In genomic region chr4:173151496-173151895, GRCh38 we compare ENCODE assay signal across 16 cellular contexts. TPM values are rescaled to one million over a fixed set of nuclear protein-coding genes. Genes with fewer than 3 reads are reported as not detected.
A peak's percentile ranks its signal among the peaks of the same experiment; 100 is the strongest.
DNase-seq lines count a peak whose midpoint lies in the region; ATAC-seq and TF ChIP-seq lines count a peak whose summit lies in the region.
"Had no signal": no experiment of that assay in that cellular context is flagged by ENCODE, and none has a peak within 500 bp of the region (broad histone marks: within the 10 kb centered on the region; RNA-seq: fewer than 3 reads in every experiment).

No MANE protein-coding gene starts in this region.

- H3K4me3 ChIP-seq in breast epithelium, result no peak overlapping the region
- H3K4me3 ChIP-seq in aorta (ENCODE audit: low read length in 2 of 2), result no peak overlapping the region
- H3K4me3 ChIP-seq: GM12878, GM23248 had no signal

- DNase-seq in MCF 10A (ENCODE audit: unreplicated experiment), result no peak
- DNase-seq in breast epithelium (ENCODE audit: low spot score in 2 of 2), result no peak
- DNase-seq in NCI-H1930 (lab: John Stamatoyannopoulos, UW), result peak; percentile 21 to 38
- DNase-seq in aorta, result no peak
- DNase-seq in NCI-H345 (lab: John Stamatoyannopoulos, UW), result no peak
- DNase-seq: CD4-positive, alpha-beta memory T cell; COR-L47; DMS153; DND-41; GDM1; GM23248; H7; HCEC 1CT had no signal

- H3K27ac ChIP-seq in breast epithelium (no peak overlapping the region), aorta (ENCODE audit: low read depth in 1 of 2, low read length in 2 of 2) (no peak overlapping the region)
- H3K27ac ChIP-seq: GM23248 had no signal

- POLR2A ChIA-PET in MCF 10A (lab: Yijun Ruan, JAX), result no interaction called here

- CTCF ChIA-PET in MCF 10A (lab: Yijun Ruan, JAX), result interaction anchor here (0.9 kb wide), 1 partner anchor 106 kb away, joined by 3 read pairs; no protein-coding TSS in a partner anchor

- no peaks in the 10 kb centered on the region for H3K27me3 Mint-ChIP-seq in MCF 10A (ENCODE audit: insufficient read depth, unreplicated experiment)
- H3K27me3 Mint-ChIP-seq: CD4-positive, alpha-beta memory T cell had no signal

- H3K4me1 ChIP-seq in breast epithelium (no peaks in the 10 kb centered on the region), aorta (ENCODE audit: control insufficient read depth in 1 of 2, insufficient read depth in 2 of 2, low read length in 2 of 2) (no peaks in the 10 kb centered on the region)

- H3K27ac Mint-ChIP-seq in MCF 10A (ENCODE audit: low read depth, unreplicated experiment), result peak overlapping the region; percentile 47
- H3K27ac Mint-ChIP-seq: CD4-positive, alpha-beta memory T cell had no signal

- no peaks in the 10 kb centered on the region for H3K36me3 ChIP-seq in breast epithelium
- no peaks in the 10 kb centered on the region for H3K36me3 ChIP-seq in aorta (ENCODE audit: control insufficient read depth in 1 of 2, insufficient read depth in 2 of 2, low read length in 1 of 2)

- H3K27me3 ChIP-seq in breast epithelium (no peaks in the 10 kb centered on the region), aorta (ENCODE audit: control insufficient read depth in 1 of 2, insufficient read depth in 2 of 2, low read length in 1 of 2) (no peaks in the 10 kb centered on the region)

- TF ChIP-seq POLR2A in breast epithelium (IDR thresholded peaks at IDR 0.05), result no peak

- no peaks in the 10 kb centered on the region for H3K36me3 Mint-ChIP-seq in MCF 10A (ENCODE audit: insufficient read depth, unreplicated experiment)
- H3K36me3 Mint-ChIP-seq: CD4-positive, alpha-beta memory T cell had no signal

- H3K9me3 ChIP-seq in breast epithelium (no peaks in the 10 kb centered on the region), aorta (ENCODE audit: control insufficient read depth, low read length) (no peaks in the 10 kb centered on the region)

- WGBS in aorta, 2 donors, result 86% methylated on average over 2 of the region's 2 CpGs

- no peak overlapping the region for H3K4me3 Mint-ChIP-seq in MCF 10A (ENCODE audit: unreplicated experiment)
- H3K4me3 Mint-ChIP-seq: CD4-positive, alpha-beta memory T cell had no signal

- TF ChIP-seq CTCF in MCF 10A (IDR thresholded peaks at IDR 0.05; ENCODE audit: unreplicated experiment) (no peak), breast epithelium (IDR thresholded peaks at IDR 0.05) (no peak)

- intact Hi-C loops in MCF 10A (cut with micrococcal nuclease) (no loop called here), breast epithelium (cut with DNase I; ENCODE audit: low total_unique reads) (no loop called here), aorta (cut with DNase I) (no loop called here)

- H3K9me3 Mint-ChIP-seq in MCF 10A (ENCODE audit: unreplicated experiment), result no peaks in the 10 kb centered on the region
- H3K9me3 Mint-ChIP-seq: CD4-positive, alpha-beta memory T cell had no signal

- ATAC-seq in SK-N-SH treated with all-trans-retinoic acid at 6 μM for 48 hours, result no peak
- ATAC-seq in aorta (ENCODE audit: low FRiP score), result no peak
- ATAC-seq in GM19328 (IDR thresholded peaks at IDR 0.05; ENCODE audit: unreplicated experiment), result no peak
- ATAC-seq: GM12878 had no signal

- BruUV-seq in MCF 10A (replicated peaks; lab: Mats Ljungman, UMichigan), result no TSS peak

- no peaks in the 10 kb centered on the region for H3K4me1 Mint-ChIP-seq in MCF 10A (ENCODE audit: insufficient read depth, unreplicated experiment)
- H3K4me1 Mint-ChIP-seq: CD4-positive, alpha-beta memory T cell had no signal

TF ChIP-seq in SK-N-SH treated with all-trans-retinoic acid at 6 μM for 48 hours, 23 proteins besides CTCF, POLR2A, EP300 and RAD21:
- TF ChIP-seq BACH2 (CRISPR knock-in tag; IDR thresholded peaks at IDR 0.05; ENCODE audit: borderline replicate concordance) (no peak), ISL1 (CRISPR knock-in tag; IDR thresholded peaks at IDR 0.05) (no peak), ESRRG (CRISPR knock-in tag; IDR thresholded peaks at IDR 0.05) (no peak), TCF4 (CRISPR knock-in tag; IDR thresholded peaks at IDR 0.05; ENCODE audit: borderline replicate concordance) (peak; percentile 28; the same call in 1 of the 2 replicates), ZFP3 (CRISPR knock-in tag; IDR thresholded peaks at IDR 0.05) (no peak), TSHZ2 (CRISPR knock-in tag; IDR thresholded peaks at IDR 0.05) (no peak)

RNA-seq across cellular contexts. Expression of gene GALNT7, which starts 17.1 kb away (rescaled TPM):
- total RNA-seq in MCF 10A (2022) (13.7 and 19.9 TPM in 2 replicates), breast epithelium (10 to 100 TPM; 10.7 to 67.2 (median 52.2) TPM), aorta (10 to 100 TPM; 20.3 to 29.8 TPM)
- 10 to 100 TPM in 1 of 2 donors, 1 to 10 TPM in 1; 6.3 to 12.1 TPM for polyA plus RNA-seq in aorta

Comparison
In these comparisons a context has a peak if more than half of its experiments do, and no peak if none do; other contexts are left out.
1. DNase-seq: peak in NCI-H1930 (2 of 2); none in MCF 10A (single experiment), breast epithelium (0 of 2), aorta (0 of 2) and NCI-H345 (single experiment).